2 cellular contexts compared by ENCODE assay signal in genomic region chr17:21228845-21229244, GRCh38.
TF ChIP-seq lines count a peak whose summit lies in the region.

No MANE protein-coding gene starts in this region.

TF ChIP-seq in A549, 52 proteins besides CTCF, POLR2A, EP300 and RAD21:
- TF ChIP-seq HOXB5 (CRISPR knock-in tag; IDR thresholded peaks at IDR 0.05) (no peak), CHD4 (IDR thresholded peaks at IDR 0.05; ENCODE audit: borderline replicate concordance) (no peak), REST (IDR thresholded peaks at IDR 0.05) (no peak), HEYL (CRISPR knock-in tag; IDR thresholded peaks at IDR 0.05) (no peak), RARB (CRISPR knock-in tag; IDR thresholded peaks at IDR 0.05) (no peak), JUN (IDR thresholded peaks at IDR 0.05) (no peak), ESRRA (IDR thresholded peaks at IDR 0.05; ENCODE audit: borderline replicate concordance, low read length) (no peak), ZC3H11A (IDR thresholded peaks at IDR 0.05) (no peak)

TF ChIP-seq in HCT116, 20 proteins besides CTCF, POLR2A, EP300 and RAD21:
- TF ChIP-seq JUND (IDR thresholded peaks at IDR 0.05) (no peak), POLR2AphosphoS5 (IDR thresholded peaks at IDR 0.05; ENCODE audit: low read depth, low read length) (no peak), EZH2 (IDR thresholded peaks at IDR 0.05) (no peak), CEBPB (IDR thresholded peaks at IDR 0.05; ENCODE audit: low read depth) (no peak), EGR1 (IDR thresholded peaks at IDR 0.05; ENCODE audit: low read depth) (no peak), SP1 (IDR thresholded peaks at IDR 0.05; ENCODE audit: low read depth) (no peak), FOSL1 (IDR thresholded peaks at IDR 0.05; ENCODE audit: low read depth) (no peak)
